Comparison of ENCODE assay signal across 8 cellular contexts in the genomic region with DNA sequence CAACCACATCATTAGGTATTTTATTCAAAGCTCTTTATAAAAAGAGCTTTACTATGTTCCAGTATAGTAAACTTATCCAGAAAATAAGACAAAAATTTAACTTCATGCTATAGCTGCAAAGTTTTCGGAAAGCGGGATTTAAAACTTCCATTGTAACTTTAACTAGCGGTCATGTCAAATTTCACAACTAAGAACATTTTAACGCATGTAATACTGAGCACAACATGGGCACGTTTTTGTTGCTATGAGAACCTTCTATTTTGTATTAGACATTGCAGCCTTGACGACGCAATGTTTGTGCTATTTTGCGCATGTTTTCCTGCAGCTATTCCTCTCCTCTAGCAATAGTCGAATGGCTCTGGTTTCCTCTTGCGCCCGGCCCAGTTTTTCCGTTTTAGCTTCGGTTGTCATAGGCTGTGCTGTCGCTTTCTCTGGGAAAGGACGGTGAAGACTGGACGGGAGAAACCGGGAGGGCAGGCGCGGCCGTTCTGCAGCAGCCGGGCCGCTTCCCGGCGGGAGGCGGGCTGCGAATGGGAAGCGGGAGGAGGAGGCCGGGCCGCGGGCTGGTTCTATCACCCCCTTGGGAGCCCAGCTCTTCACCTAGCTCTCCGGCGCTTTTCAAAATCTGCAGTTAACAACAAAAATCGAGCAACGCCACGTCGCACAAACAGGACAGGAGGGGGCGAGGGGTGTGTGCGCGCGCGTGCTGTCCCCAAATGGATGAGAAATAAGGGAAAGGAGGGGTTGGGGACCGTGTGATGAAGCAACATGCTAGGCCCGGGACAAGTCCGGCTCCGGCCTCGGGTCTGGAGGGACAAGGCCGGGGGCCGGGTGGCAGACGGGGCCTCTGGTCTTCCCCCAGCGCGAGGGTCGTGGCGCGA.
DNase-seq lines count a peak whose midpoint lies in the region; ATAC-seq and TF ChIP-seq lines count a peak whose summit lies in the region.

No MANE protein-coding gene starts in this region.

- no peak for TF ChIP-seq CTCF in IMR-90 (conservative IDR thresholded peaks at IDR 0.05; ENCODE audit: low read depth, low read length)
- TF ChIP-seq CTCF in PC-3 (conservative IDR thresholded peaks at IDR 0.05; ENCODE audit: low read depth, low read length) = no peak
- TF ChIP-seq CTCF in fibroblast of pulmonary artery (IDR thresholded peaks at IDR 0.05; ENCODE audit: low read length, missing control alignments) = no peak
- TF ChIP-seq CTCF in nephron (IDR thresholded peaks at IDR 0.05; ENCODE audit: unreplicated experiment in 3 of 3) = no peak

- peak overlapping the region; percentile 81 for H4K91ac ChIP-seq in IMR-90 (ENCODE audit: insufficient read depth, low read depth, low read length)

- peak overlapping the region; percentile 97 for H2AK9ac ChIP-seq in IMR-90 (replicated peaks; ENCODE audit: low read depth, low read length, poor library complexity)

- TF ChIP-seq POLR2A in IMR-90 (IDR thresholded peaks at IDR 0.05; ENCODE audit: low read depth, low read length) = peak; percentile 80

- H3K27ac Mint-ChIP-seq in activated T-helper 17 cell treated with anti-CD3 and anti-CD28 coated beads, Interleukin-2, amount 50 U/mL, for 72 hours = peak overlapping the region; percentile 98
- H3K27ac Mint-ChIP-seq in nephron = peak overlapping the region; percentile 99 to 100 (median 100)

- peaks cover 13% of the 10 kb centered on the region for H3K4me1 ChIP-seq in IMR-90 (ENCODE audit: control insufficient read depth, insufficient read depth, low read length)
- H3K4me1 ChIP-seq in PC-3 (ENCODE audit: insufficient read depth, low read length) = peaks cover 28% of the 10 kb centered on the region
- H3K4me1 ChIP-seq in stomach smooth muscle (ENCODE audit: control insufficient read depth, insufficient read depth, low read length) = peaks cover 17% of the 10 kb centered on the region

- H3K79me1 ChIP-seq in IMR-90 (ENCODE audit: low read depth in 1 of 2, low read length in 2 of 2) = peaks cover 15 to 17% of the 10 kb centered on the region in 2 experiments

- no peaks in the 10 kb centered on the region for H3K36me3 Mint-ChIP-seq in activated T-helper 17 cell treated with anti-CD3 and anti-CD28 coated beads, Interleukin-2, amount 50 U/mL, for 72 hours (ENCODE audit: low read depth)
- H3K36me3 Mint-ChIP-seq in nephron (ENCODE audit: low read depth) = no peaks in the 10 kb centered on the region

- H2BK20ac ChIP-seq in IMR-90 (ENCODE audit: low read depth, low read length) = no peak overlapping the region; the same call in 1 of the 2 replicates

- H4K5ac ChIP-seq in IMR-90 (ENCODE audit: low read depth, low read length) = peak overlapping the region; percentile 92

- H3K4ac ChIP-seq in IMR-90 (ENCODE audit: low read depth, low read length) = peak overlapping the region; percentile 94

- H2BK5ac ChIP-seq in IMR-90 (ENCODE audit: low read depth, low read length, poor library complexity, severe bottlenecking) = peak overlapping the region; percentile 92

- peak overlapping the region; percentile 80 for H3K56ac ChIP-seq in IMR-90 (ENCODE audit: extremely low read depth, insufficient read depth, low read length)

- DNase-seq in D341Med (ENCODE audit: low spot score) = peak; percentile 88
- DNase-seq in IMR-90 = peak; percentile 82
- DNase-seq in PC-3 = peak; percentile 84
- DNase-seq in fibroblast of pulmonary artery (ENCODE audit: low read depth) = peak; percentile 97

- CTCF ChIA-PET in IMR-90 (lab: Yijun Ruan, JAX) = interaction anchor here (1.0 kb wide), 1 partner anchor 73 kb away, joined by 5 read pairs; no protein-coding TSS in a partner anchor
- CTCF ChIA-PET in PC-3 (lab: Charles Lee) = interaction anchor here (0.6 kb wide), 1 partner anchor 106 kb away, joined by 4 read pairs; no protein-coding TSS in a partner anchor

- peak overlapping the region; percentile 86 for H3K18ac ChIP-seq in IMR-90 (ENCODE audit: low read depth, low read length)

- intact Hi-C loops in IMR-90 (cut with micrococcal nuclease) = loop anchor here (1.0 to 2.0 kb wide), 4 partner anchors 73 to 369 kb away; a partner anchor contains a TSS
- intact Hi-C loops in PC-3 (cut with micrococcal nuclease) = loop anchor here (1.0 to 10.0 kb wide), 4 partner anchors 105 to 515 kb away; a partner anchor contains a TSS

- peak overlapping the region; percentile 95 for H3K4me3 Mint-ChIP-seq in activated T-helper 17 cell treated with anti-CD3 and anti-CD28 coated beads, Interleukin-2, amount 50 U/mL, for 72 hours
- peak overlapping the region; percentile 88 to 97 (median 95) for H3K4me3 Mint-ChIP-seq in nephron

- peak overlapping the region; percentile 76 for H2AK5ac ChIP-seq in IMR-90 (ENCODE audit: low read depth, low read length)

- H4K20me1 ChIP-seq in IMR-90 (ENCODE audit: insufficient read depth, low read length) (no peaks in the 10 kb centered on the region), PC-3 (ENCODE audit: low read length) (no peaks in the 10 kb centered on the region)

- H3K4me3 ChIP-seq in IMR-90 (ENCODE audit: insufficient read depth, low read depth, low read length) (peak overlapping the region; percentile 90), PC-3 (ENCODE audit: low read length) (peak overlapping the region; percentile 74), fibroblast of pulmonary artery (replicated peaks; ENCODE audit: low read depth, low read length) (peak overlapping the region; percentile 58), stomach smooth muscle (ENCODE audit: low read length in 2 of 2) (peak overlapping the region; percentile 68 to 82)

- H3K9me3 ChIP-seq in IMR-90 (ENCODE audit: control insufficient read depth, insufficient read depth, low read length) (no peaks in the 10 kb centered on the region), PC-3 (ENCODE audit: low read length) (no peaks in the 10 kb centered on the region), stomach smooth muscle (ENCODE audit: control insufficient read depth in 2 of 2, low read length in 2 of 2) (no peaks in the 10 kb centered on the region)

- peaks cover 19% of the 10 kb centered on the region for H3K79me2 ChIP-seq in PC-3 (ENCODE audit: low read length)

- peak overlapping the region; percentile 72 for H2BK120ac ChIP-seq in IMR-90 (ENCODE audit: low read depth, low read length)

- H3K27ac ChIP-seq in IMR-90 (ENCODE audit: insufficient read depth, low read length) (peak overlapping the region; percentile 97), PC-3 (ENCODE audit: low read length) (peak overlapping the region; percentile 95), stomach smooth muscle (ENCODE audit: low read length) (peak overlapping the region; percentile 100)

- no peaks in the 10 kb centered on the region for H3K9me3 Mint-ChIP-seq in activated T-helper 17 cell treated with anti-CD3 and anti-CD28 coated beads, Interleukin-2, amount 50 U/mL, for 72 hours
- no peaks in the 10 kb centered on the region for H3K9me3 Mint-ChIP-seq in nephron

- H3K4me1 Mint-ChIP-seq in activated T-helper 17 cell treated with anti-CD3 and anti-CD28 coated beads, Interleukin-2, amount 50 U/mL, for 72 hours = peaks cover 6% of the 10 kb centered on the region
- peaks cover 33% of the 10 kb centered on the region for H3K4me1 Mint-ChIP-seq in nephron

- H3K36me3 ChIP-seq in IMR-90 (ENCODE audit: control insufficient read depth, insufficient read depth, low read length) (no peaks in the 10 kb centered on the region), PC-3 (ENCODE audit: low read depth, low read length) (no peaks in the 10 kb centered on the region), stomach smooth muscle (ENCODE audit: control insufficient read depth in 2 of 2, insufficient read depth in 2 of 2, low read length in 2 of 2) (no peaks in the 10 kb centered on the region)

- peak overlapping the region; percentile 76 to 82 for H4K8ac ChIP-seq in IMR-90 (ENCODE audit: low read depth in 2 of 2, low read length in 2 of 2)

- no peaks in the 10 kb centered on the region for H3F3A ChIP-seq in PC-3 (ENCODE audit: low read length, unreplicated experiment)

- H3K4me2 ChIP-seq in IMR-90 (ENCODE audit: low read depth, low read length) (peak overlapping the region; percentile 82), PC-3 (ENCODE audit: low read length) (peak overlapping the region; percentile 87)

- in situ Hi-C loops in IMR-90 (cut with MboI; ENCODE audit: low sequenced_read_pairs) = no loop called here

- H3K14ac ChIP-seq in IMR-90 (replicated peaks; ENCODE audit: low read depth, low read length) = peak overlapping the region; percentile 89

- peak overlapping the region; percentile 99 for H3K23ac ChIP-seq in IMR-90 (ENCODE audit: low read depth, low read length)

- H2AFZ ChIP-seq in IMR-90 (replicated peaks; ENCODE audit: low read length, poor library complexity) (peak overlapping the region; percentile 90), PC-3 (ENCODE audit: low read length) (peak overlapping the region; percentile 69)

- dilution Hi-C loops in IMR-90 (cut with HindIII; ENCODE audit: low sequenced_read_pairs, unreplicated experiment) = no loop called here

- no peaks in the 10 kb centered on the region for H3K27me3 Mint-ChIP-seq in activated T-helper 17 cell treated with anti-CD3 and anti-CD28 coated beads, Interleukin-2, amount 50 U/mL, for 72 hours
- H3K27me3 Mint-ChIP-seq in nephron (ENCODE audit: low read depth) = no peaks in the 10 kb centered on the region

- WGBS in IMR-90 (ENCODE audit: extremely low coverage in 2 of 2, insufficient read length in 1 of 2), 2 experiments = 2% methylated on average over 9 of the region's 54 CpGs; no CpG with 5 or more reads in 1 of the 2 experiments

- H2BK15ac ChIP-seq in IMR-90 (ENCODE audit: low read depth, low read length) = no peak overlapping the region

- no peak; the same call in 1 of the 2 replicates for TF ChIP-seq RAD21 in IMR-90 (IDR thresholded peaks at IDR 0.05; ENCODE audit: low read length)

- peaks cover 8% of the 10 kb centered on the region for H3K9me1 ChIP-seq in IMR-90 (ENCODE audit: insufficient read depth, low read length)

- no peaks in the 10 kb centered on the region for H3K9me2 ChIP-seq in PC-3 (replicated peaks; ENCODE audit: low read length)

- BruUV-seq in IMR-90 (replicated peaks; lab: Mats Ljungman, UMichigan) = no TSS peak
- BruUV-seq in PC-3 (replicated peaks; lab: Mats Ljungman, UMichigan) = TSS peak; percentile 39

- no peaks in the 10 kb centered on the region for H3K27me3 ChIP-seq in IMR-90 (ENCODE audit: control insufficient read depth, insufficient read depth, low read length)
- H3K27me3 ChIP-seq in PC-3 (ENCODE audit: low read length) = no peaks in the 10 kb centered on the region
- H3K27me3 ChIP-seq in stomach smooth muscle (ENCODE audit: control insufficient read depth in 1 of 2, insufficient read depth in 2 of 2, low read length in 2 of 2) = no peaks in the 10 kb centered on the region

- POLR2A ChIA-PET in IMR-90 (lab: Charles Lee; ENCODE audit: unreplicated experiment) (no interaction called here), PC-3 (lab: Charles Lee; ENCODE audit: unreplicated experiment) (interaction anchor here (0.5 to 1.5 kb wide), 9 partner anchors 28 to 1382 kb away, joined by 3 to 15 read pairs (median 5); a partner anchor contains a TSS)

- ATAC-seq in GM21576 (IDR thresholded peaks at IDR 0.05; ENCODE audit: unreplicated experiment) (peak; percentile 17), IMR-90 (ENCODE audit: low read depth) (peak; percentile 24), PC-3 (peak; percentile 45)
- peak; percentile 21 for ATAC-seq in activated T-helper 17 cell treated with anti-CD3 and anti-CD28 coated beads, Interleukin-2, amount 50 U/mL, for 72 hours (replicated peaks)

- peak overlapping the region; percentile 94 for H3K9ac ChIP-seq in IMR-90 (ENCODE audit: low read depth, low read length)
- peak overlapping the region; percentile 96 for H3K9ac ChIP-seq in PC-3 (ENCODE audit: low read length)
- H3K9ac ChIP-seq in stomach smooth muscle (ENCODE audit: low read length in 2 of 2) = peak overlapping the region; percentile 95

Comparison
In these comparisons a context has a peak if more than half of its experiments do, and no peak if none do; other contexts are left out.
1. Peak in every context shown above with its lines: DNase-seq, ATAC-seq, H3K4me3 ChIP-seq and H3K27ac ChIP-seq.